In the genomic region with DNA sequence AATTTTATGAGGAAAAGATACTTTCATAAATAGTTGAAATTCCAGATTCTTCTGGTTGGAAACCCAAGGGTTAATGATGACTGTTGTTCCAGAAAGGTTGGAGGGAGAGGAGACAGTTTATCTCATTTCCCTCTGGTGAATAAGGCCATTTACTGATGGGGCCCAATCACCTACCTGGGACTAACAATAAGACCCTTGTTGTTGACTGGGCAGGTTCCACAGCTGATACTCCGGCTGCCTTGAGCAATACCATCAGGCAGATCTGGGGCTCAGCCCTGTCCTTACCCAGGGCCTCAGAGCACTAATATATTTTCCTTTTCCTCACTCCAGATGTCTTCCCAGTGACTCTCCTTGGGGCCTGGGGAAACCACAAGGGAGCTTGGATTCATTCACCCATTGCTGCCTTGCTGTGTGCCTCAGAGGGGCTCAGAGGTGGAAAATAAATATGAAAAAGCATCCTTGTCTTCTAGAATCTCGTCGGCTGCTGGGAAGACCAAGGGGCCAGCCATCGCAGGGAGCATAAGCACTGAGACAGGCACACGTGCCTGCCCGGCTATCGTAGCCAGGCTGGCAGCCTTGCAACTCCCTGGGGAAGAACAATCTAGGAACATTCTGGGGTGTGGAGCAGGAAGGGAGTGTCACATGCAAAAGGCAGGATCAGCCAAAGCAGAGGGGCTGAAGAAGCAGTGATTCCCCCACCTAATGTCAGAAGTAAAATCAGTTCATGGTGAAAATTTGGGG, we compare ENCODE assay signal across 1 cellular context.
TF ChIP-seq lines count a peak whose summit lies in the region.

No MANE protein-coding gene starts in this region.

TF ChIP-seq in HepG2, 621 proteins besides CTCF, POLR2A, EP300 and RAD21 (continued from another document and continues in another):
- TF ChIP-seq, protein P1, sequence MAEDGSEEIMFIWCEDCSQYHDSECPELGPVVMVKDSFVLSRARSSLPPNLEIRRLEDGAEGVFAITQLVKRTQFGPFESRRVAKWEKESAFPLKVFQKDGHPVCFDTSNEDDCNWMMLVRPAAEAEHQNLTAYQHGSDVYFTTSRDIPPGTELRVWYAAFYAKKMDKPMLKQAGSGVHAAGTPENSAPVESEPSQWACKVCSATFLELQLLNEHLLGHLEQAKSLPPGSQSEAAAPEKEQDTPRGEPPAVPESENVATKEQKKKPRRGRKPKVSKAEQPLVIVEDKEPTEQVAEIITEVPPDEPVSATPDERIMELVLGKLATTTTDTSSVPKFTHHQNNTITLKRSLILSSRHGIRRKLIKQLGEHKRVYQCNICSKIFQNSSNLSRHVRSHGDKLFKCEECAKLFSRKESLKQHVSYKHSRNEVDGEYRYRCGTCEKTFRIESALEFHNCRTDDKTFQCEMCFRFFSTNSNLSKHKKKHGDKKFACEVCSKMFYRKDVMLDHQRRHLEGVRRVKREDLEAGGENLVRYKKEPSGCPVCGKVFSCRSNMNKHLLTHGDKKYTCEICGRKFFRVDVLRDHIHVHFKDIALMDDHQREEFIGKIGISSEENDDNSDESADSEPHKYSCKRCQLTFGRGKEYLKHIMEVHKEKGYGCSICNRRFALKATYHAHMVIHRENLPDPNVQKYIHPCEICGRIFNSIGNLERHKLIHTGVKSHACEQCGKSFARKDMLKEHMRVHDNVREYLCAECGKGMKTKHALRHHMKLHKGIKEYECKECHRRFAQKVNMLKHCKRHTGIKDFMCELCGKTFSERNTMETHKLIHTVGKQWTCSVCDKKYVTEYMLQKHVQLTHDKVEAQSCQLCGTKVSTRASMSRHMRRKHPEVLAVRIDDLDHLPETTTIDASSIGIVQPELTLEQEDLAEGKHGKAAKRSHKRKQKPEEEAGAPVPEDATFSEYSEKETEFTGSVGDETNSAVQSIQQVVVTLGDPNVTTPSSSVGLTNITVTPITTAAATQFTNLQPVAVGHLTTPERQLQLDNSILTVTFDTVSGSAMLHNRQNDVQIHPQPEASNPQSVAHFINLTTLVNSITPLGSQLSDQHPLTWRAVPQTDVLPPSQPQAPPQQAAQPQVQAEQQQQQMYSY (CRISPR knock-in tag; IDR thresholded peaks at IDR 0.05), result no peak
- TF ChIP-seq ZFAT (CRISPR knock-in tag; conservative IDR thresholded peaks at IDR 0.05) (no peak), MIER3 (CRISPR knock-in tag; IDR thresholded peaks at IDR 0.05; ENCODE audit: borderline replicate concordance) (no peak), ZNF775 (CRISPR knock-in tag; IDR thresholded peaks at IDR 0.05; ENCODE audit: borderline replicate concordance) (no peak), ZNF230 (CRISPR knock-in tag; IDR thresholded peaks at IDR 0.05) (no peak), WIZ (CRISPR knock-in tag; IDR thresholded peaks at IDR 0.05) (no peak), CBX2 (IDR thresholded peaks at IDR 0.05; ENCODE audit: low read depth, low read length) (no peak), CBX2 (CRISPR knock-in tag; IDR thresholded peaks at IDR 0.05; ENCODE audit: low read depth) (no peak), TAF1 (CRISPR knock-in tag; IDR thresholded peaks at IDR 0.05) (no peak), RFXANK (CRISPR knock-in tag; IDR thresholded peaks at IDR 0.05) (no peak), KDM5A (IDR thresholded peaks at IDR 0.05; ENCODE audit: borderline replicate concordance, low read length) (no peak), NFE2 (CRISPR knock-in tag; IDR thresholded peaks at IDR 0.05) (no peak), ZZZ3 (CRISPR knock-in tag; IDR thresholded peaks at IDR 0.05; ENCODE audit: borderline replicate concordance) (no peak), ZSCAN31 (CRISPR knock-in tag; IDR thresholded peaks at IDR 0.05; ENCODE audit: low read depth) (no peak)
- TF ChIP-seq, protein P2, sequence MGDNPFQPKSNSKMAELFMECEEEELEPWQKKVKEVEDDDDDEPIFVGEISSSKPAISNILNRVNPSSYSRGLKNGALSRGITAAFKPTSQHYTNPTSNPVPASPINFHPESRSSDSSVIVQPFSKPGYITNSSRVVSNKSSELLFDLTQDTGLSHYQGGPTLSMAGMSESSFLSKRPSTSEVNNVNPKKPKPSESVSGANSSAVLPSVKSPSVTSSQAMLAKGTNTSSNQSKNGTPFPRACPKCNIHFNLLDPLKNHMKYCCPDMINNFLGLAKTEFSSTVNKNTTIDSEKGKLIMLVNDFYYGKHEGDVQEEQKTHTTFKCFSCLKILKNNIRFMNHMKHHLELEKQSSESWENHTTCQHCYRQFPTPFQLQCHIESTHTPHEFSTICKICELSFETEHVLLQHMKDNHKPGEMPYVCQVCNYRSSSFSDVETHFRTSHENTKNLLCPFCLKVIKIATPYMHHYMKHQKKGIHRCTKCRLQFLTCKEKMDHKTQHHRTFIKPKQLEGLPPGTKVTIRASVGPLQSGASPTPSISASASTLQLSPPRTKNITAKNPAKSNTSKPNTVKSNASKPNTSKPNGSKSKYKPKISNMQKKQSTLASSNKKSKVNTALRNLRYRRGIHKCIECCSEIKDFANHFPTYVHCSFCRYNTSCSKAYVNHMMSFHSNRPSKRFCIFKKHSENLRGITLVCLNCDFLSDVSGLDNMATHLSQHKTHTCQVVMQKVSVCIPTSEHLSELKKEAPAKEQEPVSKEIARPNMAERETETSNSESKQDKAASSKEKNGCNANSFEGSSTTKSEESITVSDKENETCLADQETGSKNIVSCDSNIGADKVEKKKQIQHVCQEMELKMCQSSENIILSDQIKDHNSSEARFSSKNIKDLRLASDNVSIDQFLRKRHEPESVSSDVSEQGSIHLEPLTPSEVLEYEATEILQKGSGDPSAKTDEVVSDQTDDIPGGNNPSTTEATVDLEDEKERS (CRISPR knock-in tag; IDR thresholded peaks at IDR 0.05), result no peak
- TF ChIP-seq, protein P3, sequence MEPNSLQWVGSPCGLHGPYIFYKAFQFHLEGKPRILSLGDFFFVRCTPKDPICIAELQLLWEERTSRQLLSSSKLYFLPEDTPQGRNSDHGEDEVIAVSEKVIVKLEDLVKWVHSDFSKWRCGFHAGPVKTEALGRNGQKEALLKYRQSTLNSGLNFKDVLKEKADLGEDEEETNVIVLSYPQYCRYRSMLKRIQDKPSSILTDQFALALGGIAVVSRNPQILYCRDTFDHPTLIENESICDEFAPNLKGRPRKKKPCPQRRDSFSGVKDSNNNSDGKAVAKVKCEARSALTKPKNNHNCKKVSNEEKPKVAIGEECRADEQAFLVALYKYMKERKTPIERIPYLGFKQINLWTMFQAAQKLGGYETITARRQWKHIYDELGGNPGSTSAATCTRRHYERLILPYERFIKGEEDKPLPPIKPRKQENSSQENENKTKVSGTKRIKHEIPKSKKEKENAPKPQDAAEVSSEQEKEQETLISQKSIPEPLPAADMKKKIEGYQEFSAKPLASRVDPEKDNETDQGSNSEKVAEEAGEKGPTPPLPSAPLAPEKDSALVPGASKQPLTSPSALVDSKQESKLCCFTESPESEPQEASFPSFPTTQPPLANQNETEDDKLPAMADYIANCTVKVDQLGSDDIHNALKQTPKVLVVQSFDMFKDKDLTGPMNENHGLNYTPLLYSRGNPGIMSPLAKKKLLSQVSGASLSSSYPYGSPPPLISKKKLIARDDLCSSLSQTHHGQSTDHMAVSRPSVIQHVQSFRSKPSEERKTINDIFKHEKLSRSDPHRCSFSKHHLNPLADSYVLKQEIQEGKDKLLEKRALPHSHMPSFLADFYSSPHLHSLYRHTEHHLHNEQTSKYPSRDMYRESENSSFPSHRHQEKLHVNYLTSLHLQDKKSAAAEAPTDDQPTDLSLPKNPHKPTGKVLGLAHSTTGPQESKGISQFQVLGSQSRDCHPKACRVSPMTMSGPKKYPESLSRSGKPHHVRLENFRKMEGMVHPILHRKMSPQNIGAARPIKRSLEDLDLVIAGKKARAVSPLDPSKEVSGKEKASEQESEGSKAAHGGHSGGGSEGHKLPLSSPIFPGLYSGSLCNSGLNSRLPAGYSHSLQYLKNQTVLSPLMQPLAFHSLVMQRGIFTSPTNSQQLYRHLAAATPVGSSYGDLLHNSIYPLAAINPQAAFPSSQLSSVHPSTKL (CRISPR knock-in tag; IDR thresholded peaks at IDR 0.05), result peak; percentile 49; the same call in 1 of the 2 replicates
- TF ChIP-seq, protein P4, sequence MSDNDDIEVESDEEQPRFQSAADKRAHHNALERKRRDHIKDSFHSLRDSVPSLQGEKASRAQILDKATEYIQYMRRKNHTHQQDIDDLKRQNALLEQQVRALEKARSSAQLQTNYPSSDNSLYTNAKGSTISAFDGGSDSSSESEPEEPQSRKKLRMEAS (IDR thresholded peaks at IDR 0.05), result no peak; the same call in 1 of the 2 replicates
- TF ChIP-seq, protein P5, sequence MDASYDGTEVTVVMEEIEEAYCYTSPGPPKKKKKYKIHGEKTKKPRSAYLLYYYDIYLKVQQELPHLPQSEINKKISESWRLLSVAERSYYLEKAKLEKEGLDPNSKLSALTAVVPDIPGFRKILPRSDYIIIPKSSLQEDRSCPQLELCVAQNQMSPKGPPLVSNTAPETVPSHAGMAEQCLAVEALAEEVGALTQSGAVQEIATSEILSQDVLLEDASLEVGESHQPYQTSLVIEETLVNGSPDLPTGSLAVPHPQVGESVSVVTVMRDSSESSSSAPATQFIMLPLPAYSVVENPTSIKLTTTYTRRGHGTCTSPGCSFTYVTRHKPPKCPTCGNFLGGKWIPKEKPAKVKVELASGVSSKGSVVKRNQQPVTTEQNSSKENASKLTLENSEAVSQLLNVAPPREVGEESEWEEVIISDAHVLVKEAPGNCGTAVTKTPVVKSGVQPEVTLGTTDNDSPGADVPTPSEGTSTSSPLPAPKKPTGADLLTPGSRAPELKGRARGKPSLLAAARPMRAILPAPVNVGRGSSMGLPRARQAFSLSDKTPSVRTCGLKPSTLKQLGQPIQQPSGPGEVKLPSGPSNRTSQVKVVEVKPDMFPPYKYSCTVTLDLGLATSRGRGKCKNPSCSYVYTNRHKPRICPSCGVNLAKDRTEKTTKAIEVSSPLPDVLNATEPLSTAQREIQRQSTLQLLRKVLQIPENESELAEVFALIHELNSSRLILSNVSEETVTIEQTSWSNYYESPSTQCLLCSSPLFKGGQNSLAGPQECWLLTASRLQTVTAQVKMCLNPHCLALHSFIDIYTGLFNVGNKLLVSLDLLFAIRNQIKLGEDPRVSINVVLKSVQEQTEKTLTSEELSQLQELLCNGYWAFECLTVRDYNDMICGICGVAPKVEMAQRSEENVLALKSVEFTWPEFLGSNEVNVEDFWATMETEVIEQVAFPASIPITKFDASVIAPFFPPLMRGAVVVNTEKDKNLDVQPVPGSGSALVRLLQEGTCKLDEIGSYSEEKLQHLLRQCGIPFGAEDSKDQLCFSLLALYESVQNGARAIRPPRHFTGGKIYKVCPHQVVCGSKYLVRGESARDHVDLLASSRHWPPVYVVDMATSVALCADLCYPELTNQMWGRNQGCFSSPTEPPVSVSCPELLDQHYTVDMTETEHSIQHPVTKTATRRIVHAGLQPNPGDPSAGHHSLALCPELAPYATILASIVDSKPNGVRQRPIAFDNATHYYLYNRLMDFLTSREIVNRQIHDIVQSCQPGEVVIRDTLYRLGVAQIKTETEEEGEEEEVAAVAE (CRISPR knock-in tag; IDR thresholded peaks at IDR 0.05; ENCODE audit: borderline replicate concordance), result no peak
- TF ChIP-seq, protein P6, sequence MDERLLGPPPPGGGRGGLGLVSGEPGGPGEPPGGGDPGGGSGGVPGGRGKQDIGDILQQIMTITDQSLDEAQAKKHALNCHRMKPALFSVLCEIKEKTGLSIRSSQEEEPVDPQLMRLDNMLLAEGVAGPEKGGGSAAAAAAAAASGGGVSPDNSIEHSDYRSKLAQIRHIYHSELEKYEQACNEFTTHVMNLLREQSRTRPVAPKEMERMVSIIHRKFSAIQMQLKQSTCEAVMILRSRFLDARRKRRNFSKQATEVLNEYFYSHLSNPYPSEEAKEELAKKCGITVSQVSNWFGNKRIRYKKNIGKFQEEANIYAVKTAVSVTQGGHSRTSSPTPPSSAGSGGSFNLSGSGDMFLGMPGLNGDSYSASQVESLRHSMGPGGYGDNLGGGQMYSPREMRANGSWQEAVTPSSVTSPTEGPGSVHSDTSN (CRISPR knock-in tag; IDR thresholded peaks at IDR 0.05), result no peak
- TF ChIP-seq, protein P7, sequence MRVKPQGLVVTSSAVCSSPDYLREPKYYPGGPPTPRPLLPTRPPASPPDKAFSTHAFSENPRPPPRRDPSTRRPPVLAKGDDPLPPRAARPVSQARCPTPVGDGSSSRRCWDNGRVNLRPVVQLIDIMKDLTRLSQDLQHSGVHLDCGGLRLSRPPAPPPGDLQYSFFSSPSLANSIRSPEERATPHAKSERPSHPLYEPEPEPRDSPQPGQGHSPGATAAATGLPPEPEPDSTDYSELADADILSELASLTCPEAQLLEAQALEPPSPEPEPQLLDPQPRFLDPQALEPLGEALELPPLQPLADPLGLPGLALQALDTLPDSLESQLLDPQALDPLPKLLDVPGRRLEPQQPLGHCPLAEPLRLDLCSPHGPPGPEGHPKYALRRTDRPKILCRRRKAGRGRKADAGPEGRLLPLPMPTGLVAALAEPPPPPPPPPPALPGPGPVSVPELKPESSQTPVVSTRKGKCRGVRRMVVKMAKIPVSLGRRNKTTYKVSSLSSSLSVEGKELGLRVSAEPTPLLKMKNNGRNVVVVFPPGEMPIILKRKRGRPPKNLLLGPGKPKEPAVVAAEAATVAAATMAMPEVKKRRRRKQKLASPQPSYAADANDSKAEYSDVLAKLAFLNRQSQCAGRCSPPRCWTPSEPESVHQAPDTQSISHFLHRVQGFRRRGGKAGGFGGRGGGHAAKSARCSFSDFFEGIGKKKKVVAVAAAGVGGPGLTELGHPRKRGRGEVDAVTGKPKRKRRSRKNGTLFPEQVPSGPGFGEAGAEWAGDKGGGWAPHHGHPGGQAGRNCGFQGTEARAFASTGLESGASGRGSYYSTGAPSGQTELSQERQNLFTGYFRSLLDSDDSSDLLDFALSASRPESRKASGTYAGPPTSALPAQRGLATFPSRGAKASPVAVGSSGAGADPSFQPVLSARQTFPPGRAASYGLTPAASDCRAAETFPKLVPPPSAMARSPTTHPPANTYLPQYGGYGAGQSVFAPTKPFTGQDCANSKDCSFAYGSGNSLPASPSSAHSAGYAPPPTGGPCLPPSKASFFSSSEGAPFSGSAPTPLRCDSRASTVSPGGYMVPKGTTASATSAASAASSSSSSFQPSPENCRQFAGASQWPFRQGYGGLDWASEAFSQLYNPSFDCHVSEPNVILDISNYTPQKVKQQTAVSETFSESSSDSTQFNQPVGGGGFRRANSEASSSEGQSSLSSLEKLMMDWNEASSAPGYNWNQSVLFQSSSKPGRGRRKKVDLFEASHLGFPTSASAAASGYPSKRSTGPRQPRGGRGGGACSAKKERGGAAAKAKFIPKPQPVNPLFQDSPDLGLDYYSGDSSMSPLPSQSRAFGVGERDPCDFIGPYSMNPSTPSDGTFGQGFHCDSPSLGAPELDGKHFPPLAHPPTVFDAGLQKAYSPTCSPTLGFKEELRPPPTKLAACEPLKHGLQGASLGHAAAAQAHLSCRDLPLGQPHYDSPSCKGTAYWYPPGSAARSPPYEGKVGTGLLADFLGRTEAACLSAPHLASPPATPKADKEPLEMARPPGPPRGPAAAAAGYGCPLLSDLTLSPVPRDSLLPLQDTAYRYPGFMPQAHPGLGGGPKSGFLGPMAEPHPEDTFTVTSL (CRISPR knock-in tag; IDR thresholded peaks at IDR 0.05; ENCODE audit: borderline replicate concordance), result no peak
- TF ChIP-seq, protein P8, sequence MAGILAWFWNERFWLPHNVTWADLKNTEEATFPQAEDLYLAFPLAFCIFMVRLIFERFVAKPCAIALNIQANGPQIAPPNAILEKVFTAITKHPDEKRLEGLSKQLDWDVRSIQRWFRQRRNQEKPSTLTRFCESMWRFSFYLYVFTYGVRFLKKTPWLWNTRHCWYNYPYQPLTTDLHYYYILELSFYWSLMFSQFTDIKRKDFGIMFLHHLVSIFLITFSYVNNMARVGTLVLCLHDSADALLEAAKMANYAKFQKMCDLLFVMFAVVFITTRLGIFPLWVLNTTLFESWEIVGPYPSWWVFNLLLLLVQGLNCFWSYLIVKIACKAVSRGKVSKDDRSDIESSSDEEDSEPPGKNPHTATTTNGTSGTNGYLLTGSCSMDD (CRISPR knock-in tag; IDR thresholded peaks at IDR 0.05), result no peak
